9 cellular contexts compared by ENCODE assay signal in genomic region chr12:61993734-61994345, GRCh38.
DNase-seq lines count a peak whose midpoint lies in the region; ATAC-seq and TF ChIP-seq lines count a peak whose summit lies in the region.
"Had no signal": no experiment of that assay in that cellular context is flagged by ENCODE, and none has a peak within 500 bp of the region (broad histone marks: within the 10 kb centered on the region; RNA-seq: fewer than 3 reads in every experiment).

No MANE protein-coding gene starts in this region.

- no peak for DNase-seq in CD4-positive, alpha-beta T cell
- DNase-seq in HK-2 (ENCODE audit: unreplicated experiment) (peak; percentile 1), SKM-1 treated with dmso at 0.1 percent for 144 hours (lab: John Stamatoyannopoulos, UW; ENCODE audit: unreplicated experiment) (peak; percentile 37), left ventricle myocardium superior (no peak), upper lobe of left lung (no peak), T-cell (no peak)

- H3K9me3 ChIP-seq in CD4-positive, alpha-beta T cell (ENCODE audit: control insufficient read depth, low read length): no peaks in the 10 kb centered on the region
- no peaks in the 10 kb centered on the region for H3K9me3 ChIP-seq in upper lobe of left lung

- H3K9me3 Mint-ChIP-seq in CD4-positive, alpha-beta T cell: no peaks in the 10 kb centered on the region
- H3K9me3 Mint-ChIP-seq in T-cell: no peaks in the 10 kb centered on the region
- H3K9me3 Mint-ChIP-seq: IgD-negative memory B cell had no signal

- H3K27ac Mint-ChIP-seq in CD4-positive, alpha-beta T cell: no peak overlapping the region
- no peak overlapping the region for H3K27ac Mint-ChIP-seq in T-cell
- H3K27ac Mint-ChIP-seq: IgD-negative memory B cell had no signal

- TF ChIP-seq CTCF in CD4-positive, alpha-beta T cell (IDR thresholded peaks at IDR 0.05): peak; percentile 40
- peak in 5 of 6 experiments; percentile 26 to 54 (median 42) for TF ChIP-seq CTCF in upper lobe of left lung (IDR thresholded peaks at IDR 0.05)

- H3K4me3 Mint-ChIP-seq in CD4-positive, alpha-beta T cell: no peak overlapping the region
- H3K4me3 Mint-ChIP-seq in T-cell: no peak overlapping the region
- H3K4me3 Mint-ChIP-seq: IgD-negative memory B cell had no signal

- H3K4me1 ChIP-seq in upper lobe of left lung: no peaks in the 10 kb centered on the region

- H3K27me3 Mint-ChIP-seq in CD4-positive, alpha-beta T cell: no peaks in the 10 kb centered on the region
- peaks cover 5% of the 10 kb centered on the region in 2 donors for H3K27me3 Mint-ChIP-seq in T-cell
- H3K27me3 Mint-ChIP-seq: IgD-negative memory B cell had no signal

- H3K27ac ChIP-seq in CD4-positive, alpha-beta T cell (ENCODE audit: low read depth, low read length): no peak overlapping the region
- no peak overlapping the region for H3K27ac ChIP-seq in upper lobe of left lung

- no peak overlapping the region for H3K4me3 ChIP-seq in upper lobe of left lung

- ATAC-seq in CD4-positive, alpha-beta T cell (ENCODE audit: poor library complexity): no peak
- ATAC-seq in GM19023 (IDR thresholded peaks at IDR 0.05; ENCODE audit: unreplicated experiment): peak; percentile 63
- ATAC-seq in left ventricle myocardium superior: peak; percentile 39
- peak; percentile 80 to 85 for ATAC-seq in upper lobe of left lung (ENCODE audit: low FRiP score in 2 of 2)
- no peak for ATAC-seq in T-cell (replicated peaks in 1 of 4)
- no peak for ATAC-seq in HG02870 (IDR thresholded peaks at IDR 0.05; ENCODE audit: unreplicated experiment)

- POLR2A ChIA-PET in CD4-positive, alpha-beta T cell (lab: Charles Lee): no interaction called here
- POLR2A ChIA-PET in T-cell (lab: Charles Lee): no interaction called here

- intact Hi-C loops in CD4-positive, alpha-beta T cell (cut with DNase I, micrococcal nuclease): no loop called here
- intact Hi-C loops in left ventricle myocardium superior (cut with micrococcal nuclease): no loop called here

- H3K36me3 ChIP-seq in upper lobe of left lung: no peaks in the 10 kb centered on the region

- no peaks in the 10 kb centered on the region for H3K36me3 Mint-ChIP-seq in CD4-positive, alpha-beta T cell (ENCODE audit: low read depth)
- H3K36me3 Mint-ChIP-seq in T-cell: no peaks in the 10 kb centered on the region
- H3K36me3 Mint-ChIP-seq: IgD-negative memory B cell had no signal

- no peak for TF ChIP-seq EP300 in upper lobe of left lung (IDR thresholded peaks at IDR 0.05)

- H3K4me1 Mint-ChIP-seq in CD4-positive, alpha-beta T cell (ENCODE audit: low read depth): no peaks in the 10 kb centered on the region
- no peaks in the 10 kb centered on the region for H3K4me1 Mint-ChIP-seq in T-cell
- H3K4me1 Mint-ChIP-seq: IgD-negative memory B cell had no signal

- CTCF ChIA-PET in CD4-positive, alpha-beta T cell (lab: Charles Lee): no interaction called here
- CTCF ChIA-PET in T-cell (lab: Charles Lee): interaction anchor here in 1 of 2 donors (0.6 to 2.0 kb wide), 2 partner anchors 12 to 1888 kb away, joined by 3 to 4 read pairs; no protein-coding TSS in a partner anchor

- WGBS in upper lobe of left lung, 2 donors: 38 to 39% methylated on average over 2 of the region's 2 CpGs

- H3K27me3 ChIP-seq in CD4-positive, alpha-beta T cell (ENCODE audit: control insufficient read depth, insufficient read depth, low read length): no peaks in the 10 kb centered on the region
- no peaks in the 10 kb centered on the region for H3K27me3 ChIP-seq in upper lobe of left lung

- TF ChIP-seq POLR2A in upper lobe of left lung (IDR thresholded peaks at IDR 0.05): no peak

Comparison
In these comparisons a context has a peak if more than half of its experiments do, and no peak if none do; other contexts are left out.
1. ATAC-seq: peak in GM19023 (single experiment), left ventricle myocardium superior (single experiment) and upper lobe of left lung (2 of 2); none in CD4-positive, alpha-beta T cell (single experiment), T-cell (0 of 4) and HG02870 (single experiment).
2. DNase-seq: peak in HK-2 (single experiment) and SKM-1 treated with dmso at 0.1 percent for 144 hours (single experiment); none in CD4-positive, alpha-beta T cell (0 of 10), left ventricle myocardium superior (single experiment), upper lobe of left lung (0 of 2) and T-cell (0 of 34).